Comparison of ENCODE assay signal across 1 cellular context in the genomic region with DNA sequence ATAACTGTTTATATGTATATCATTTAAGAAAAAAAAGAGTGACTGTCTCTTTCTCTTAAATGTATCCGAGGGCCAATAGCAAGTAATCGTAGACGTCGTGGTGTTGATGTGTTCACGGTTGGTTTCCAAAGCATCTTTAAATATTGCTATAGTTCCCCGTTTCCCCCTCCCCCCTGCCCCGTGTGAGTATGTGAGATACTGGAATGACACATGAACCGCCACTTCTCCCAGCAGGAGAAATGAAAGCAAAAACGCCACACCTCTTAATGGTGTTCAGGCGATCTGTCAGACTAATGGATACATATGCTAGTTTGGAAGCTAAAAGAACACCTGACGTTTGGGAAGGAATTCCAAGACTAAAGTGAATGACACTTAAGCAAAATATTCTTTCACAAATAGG.
TF ChIP-seq lines count a peak whose summit lies in the region.

No MANE protein-coding gene starts in this region.

TF ChIP-seq in WTC11, 78 proteins besides CTCF, POLR2A, EP300 and RAD21 (continued from another document):
- TF ChIP-seq, protein P1, sequence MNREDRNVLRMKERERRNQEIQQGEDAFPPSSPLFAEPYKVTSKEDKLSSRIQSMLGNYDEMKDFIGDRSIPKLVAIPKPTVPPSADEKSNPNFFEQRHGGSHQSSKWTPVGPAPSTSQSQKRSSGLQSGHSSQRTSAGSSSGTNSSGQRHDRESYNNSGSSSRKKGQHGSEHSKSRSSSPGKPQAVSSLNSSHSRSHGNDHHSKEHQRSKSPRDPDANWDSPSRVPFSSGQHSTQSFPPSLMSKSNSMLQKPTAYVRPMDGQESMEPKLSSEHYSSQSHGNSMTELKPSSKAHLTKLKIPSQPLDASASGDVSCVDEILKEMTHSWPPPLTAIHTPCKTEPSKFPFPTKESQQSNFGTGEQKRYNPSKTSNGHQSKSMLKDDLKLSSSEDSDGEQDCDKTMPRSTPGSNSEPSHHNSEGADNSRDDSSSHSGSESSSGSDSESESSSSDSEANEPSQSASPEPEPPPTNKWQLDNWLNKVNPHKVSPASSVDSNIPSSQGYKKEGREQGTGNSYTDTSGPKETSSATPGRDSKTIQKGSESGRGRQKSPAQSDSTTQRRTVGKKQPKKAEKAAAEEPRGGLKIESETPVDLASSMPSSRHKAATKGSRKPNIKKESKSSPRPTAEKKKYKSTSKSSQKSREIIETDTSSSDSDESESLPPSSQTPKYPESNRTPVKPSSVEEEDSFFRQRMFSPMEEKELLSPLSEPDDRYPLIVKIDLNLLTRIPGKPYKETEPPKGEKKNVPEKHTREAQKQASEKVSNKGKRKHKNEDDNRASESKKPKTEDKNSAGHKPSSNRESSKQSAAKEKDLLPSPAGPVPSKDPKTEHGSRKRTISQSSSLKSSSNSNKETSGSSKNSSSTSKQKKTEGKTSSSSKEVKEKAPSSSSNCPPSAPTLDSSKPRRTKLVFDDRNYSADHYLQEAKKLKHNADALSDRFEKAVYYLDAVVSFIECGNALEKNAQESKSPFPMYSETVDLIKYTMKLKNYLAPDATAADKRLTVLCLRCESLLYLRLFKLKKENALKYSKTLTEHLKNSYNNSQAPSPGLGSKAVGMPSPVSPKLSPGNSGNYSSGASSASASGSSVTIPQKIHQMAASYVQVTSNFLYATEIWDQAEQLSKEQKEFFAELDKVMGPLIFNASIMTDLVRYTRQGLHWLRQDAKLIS (CRISPR knock-in tag; IDR thresholded peaks at IDR 0.05; ENCODE audit: borderline replicate concordance) = no peak
- TF ChIP-seq, protein P2, sequence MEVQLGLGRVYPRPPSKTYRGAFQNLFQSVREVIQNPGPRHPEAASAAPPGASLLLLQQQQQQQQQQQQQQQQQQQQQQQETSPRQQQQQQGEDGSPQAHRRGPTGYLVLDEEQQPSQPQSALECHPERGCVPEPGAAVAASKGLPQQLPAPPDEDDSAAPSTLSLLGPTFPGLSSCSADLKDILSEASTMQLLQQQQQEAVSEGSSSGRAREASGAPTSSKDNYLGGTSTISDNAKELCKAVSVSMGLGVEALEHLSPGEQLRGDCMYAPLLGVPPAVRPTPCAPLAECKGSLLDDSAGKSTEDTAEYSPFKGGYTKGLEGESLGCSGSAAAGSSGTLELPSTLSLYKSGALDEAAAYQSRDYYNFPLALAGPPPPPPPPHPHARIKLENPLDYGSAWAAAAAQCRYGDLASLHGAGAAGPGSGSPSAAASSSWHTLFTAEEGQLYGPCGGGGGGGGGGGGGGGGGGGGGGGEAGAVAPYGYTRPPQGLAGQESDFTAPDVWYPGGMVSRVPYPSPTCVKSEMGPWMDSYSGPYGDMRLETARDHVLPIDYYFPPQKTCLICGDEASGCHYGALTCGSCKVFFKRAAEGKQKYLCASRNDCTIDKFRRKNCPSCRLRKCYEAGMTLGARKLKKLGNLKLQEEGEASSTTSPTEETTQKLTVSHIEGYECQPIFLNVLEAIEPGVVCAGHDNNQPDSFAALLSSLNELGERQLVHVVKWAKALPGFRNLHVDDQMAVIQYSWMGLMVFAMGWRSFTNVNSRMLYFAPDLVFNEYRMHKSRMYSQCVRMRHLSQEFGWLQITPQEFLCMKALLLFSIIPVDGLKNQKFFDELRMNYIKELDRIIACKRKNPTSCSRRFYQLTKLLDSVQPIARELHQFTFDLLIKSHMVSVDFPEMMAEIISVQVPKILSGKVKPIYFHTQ (CRISPR knock-in tag; IDR thresholded peaks at IDR 0.05) = no peak
